ENCODE assay signal across 1 cellular context in genomic region chr1:238281418-238281817, GRCh38.
TF ChIP-seq lines count a peak whose summit lies in the region.

No MANE protein-coding gene starts in this region.

TF ChIP-seq in SK-N-SH, 30 proteins besides CTCF, POLR2A, EP300 and RAD21 (continued from another document):
- TF ChIP-seq REST (IDR thresholded peaks at IDR 0.05; ENCODE audit: low read depth, low read length), result no peak
